In genomic region chr3:64266983-64267382, GRCh38 we compare ENCODE assay signal across 1 cellular context.
TF ChIP-seq lines count a peak whose summit lies in the region.

No MANE protein-coding gene starts in this region.

TF ChIP-seq in liver, 16 proteins besides CTCF, POLR2A, EP300 and RAD21 (continued from another document):
- no peak for TF ChIP-seq REST (IDR thresholded peaks at IDR 0.05)
- no peak for TF ChIP-seq ZBTB33 (IDR thresholded peaks at IDR 0.05)
- TF ChIP-seq FOXA2 (IDR thresholded peaks at IDR 0.05): no peak
- TF ChIP-seq ATF3 (IDR thresholded peaks at IDR 0.05): no peak
- no peak for TF ChIP-seq TAF1 (conservative IDR thresholded peaks at IDR 0.05)
- no peak for TF ChIP-seq SP1 (IDR thresholded peaks at IDR 0.05)
- TF ChIP-seq MAX (IDR thresholded peaks at IDR 0.05): no peak
